1 cellular context compared by ENCODE assay signal in the genomic region with DNA sequence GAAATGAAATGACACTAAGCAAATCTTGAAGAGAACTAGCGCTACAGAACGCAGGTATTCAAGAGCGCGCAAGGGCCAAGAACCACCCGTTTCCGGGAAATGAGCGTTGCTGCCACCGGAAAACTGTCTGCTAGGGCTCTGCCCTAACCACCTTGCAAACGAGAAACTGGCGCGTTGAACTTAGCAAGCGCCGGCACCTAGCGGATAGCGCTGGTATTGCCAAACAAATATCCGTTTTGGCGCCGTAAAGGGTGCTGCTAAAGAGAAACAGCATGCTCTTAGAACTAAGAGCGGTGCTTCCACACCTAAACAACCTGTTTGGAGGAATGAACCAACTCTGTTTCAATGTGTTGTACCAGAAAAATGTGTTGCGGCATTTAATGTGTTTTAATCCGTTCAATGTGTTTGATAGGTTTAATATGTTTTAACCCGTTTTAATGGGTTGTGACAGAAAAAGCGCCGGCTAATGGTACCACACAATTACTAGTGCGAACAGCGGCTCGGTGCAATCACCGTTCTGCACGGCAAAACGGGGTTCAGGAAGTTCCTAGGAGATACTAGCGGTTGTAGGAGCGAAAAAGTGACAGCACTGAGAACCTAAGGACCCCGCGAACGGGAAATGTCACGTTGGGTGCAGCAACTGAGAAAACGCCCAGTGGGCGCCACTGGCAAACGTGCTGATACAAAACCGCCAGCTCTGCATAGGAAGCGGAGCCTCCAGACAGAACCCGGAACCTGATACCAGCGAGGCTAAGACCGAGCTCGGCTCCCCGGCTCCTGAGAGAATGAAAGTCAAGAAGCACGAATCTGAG.
TF ChIP-seq lines count a peak whose summit lies in the region.

Gene ANXA2R, minus strand, starts transcription at position 33 of the 812 bp plus-strand sequence. CDS start 273 bp downstream, outside the sequence.

TF ChIP-seq in K562, 482 proteins besides CTCF, POLR2A, EP300 and RAD21 (continued from another document and continues in another):
- TF ChIP-seq ETV5 (CRISPR knock-in tag; IDR thresholded peaks at IDR 0.05; ENCODE audit: low read depth) (peak; percentile 86), HCFC1 (IDR thresholded peaks at IDR 0.05; ENCODE audit: low read depth, low read length) (peak; percentile 54), HDAC3 (IDR thresholded peaks at IDR 0.05; ENCODE audit: borderline replicate concordance, partially characterized antibody) (peak; percentile 51), BDP1 (IDR thresholded peaks at IDR 0.05; ENCODE audit: insufficient read depth, insufficient read length) (no peak), ZNF274 (IDR thresholded peaks at IDR 0.05; ENCODE audit: borderline replicate concordance, low read depth, low read length) (no peak), ATF3 (IDR thresholded peaks at IDR 0.05) (no peak), ATF3 (CRISPR knock-in tag; conservative IDR thresholded peaks at IDR 0.05) (no peak), ZNF184 (CRISPR knock-in tag; IDR thresholded peaks at IDR 0.05) (no peak), SRF (CRISPR knock-in tag; IDR thresholded peaks at IDR 0.05) (peak in 1 of 2 experiments; percentile 5; a peak in 1 of 4 replicates), ZNF324 (CRISPR knock-in tag; IDR thresholded peaks at IDR 0.05) (no peak), ETV6 (IDR thresholded peaks at IDR 0.05; ENCODE audit: borderline replicate concordance in 1 of 2, low read depth in 2 of 2, low read length in 1 of 2) (peak; percentile 100), ETV6 (CRISPR knock-in tag; IDR thresholded peaks at IDR 0.05; ENCODE audit: borderline replicate concordance) (peak; percentile 76; the same call in 1 of the 2 replicates), HNRNPH1 (optimal IDR thresholded peaks at IDR 0.05; ENCODE audit: low read depth, low read length) (no peak), SREBF2 (CRISPR knock-in tag; IDR thresholded peaks at IDR 0.05) (no peak), POU5F1 (IDR thresholded peaks at IDR 0.05; ENCODE audit: borderline replicate concordance, low read depth, low read length, partially characterized antibody) (no peak), CHD2 (IDR thresholded peaks at IDR 0.05; ENCODE audit: low read depth, low read length) (0 out of 2 replicates have a peak, but pooled peaks have one; percentile 47), FIP1L1 (IDR thresholded peaks at IDR 0.05; ENCODE audit: low read depth, low read length, poor library complexity, severe bottlenecking) (no peak), FOXP1 (CRISPR knock-in tag; IDR thresholded peaks at IDR 0.05) (no peak), FOXK2 (conservative IDR thresholded peaks at IDR 0.05 in 1 of 2, IDR thresholded peaks at IDR 0.05 in 1 of 2; ENCODE audit: low read depth in 2 of 2) (peak; percentile 65 to 80; a peak in 3 of 4 replicates), MAZ (CRISPR knock-in tag; conservative IDR thresholded peaks at IDR 0.05 in 1 of 2, IDR thresholded peaks at IDR 0.05 in 1 of 2) (peak in 1 of 2 experiments; percentile 45; a peak in 2 of 4 replicates), ZNF140 (CRISPR knock-in tag; IDR thresholded peaks at IDR 0.05) (no peak), ZZZ3 (IDR thresholded peaks at IDR 0.05) (no peak), ZNF354B (CRISPR knock-in tag; IDR thresholded peaks at IDR 0.05) (no peak), RFX1 (IDR thresholded peaks at IDR 0.05) (no peak), TOE1 (IDR thresholded peaks at IDR 0.05; ENCODE audit: borderline replicate concordance) (peak; percentile 19; the same call in 1 of the 2 replicates), TOE1 (CRISPR knock-in tag; IDR thresholded peaks at IDR 0.05; ENCODE audit: borderline replicate concordance, low read depth) (no peak), BCL6 (CRISPR knock-in tag; IDR thresholded peaks at IDR 0.05) (no peak), ZNF584 (CRISPR knock-in tag; IDR thresholded peaks at IDR 0.05; ENCODE audit: low read depth) (no peak), SMAD1 (IDR thresholded peaks at IDR 0.05; ENCODE audit: low read depth, low read length, partially characterized antibody) (no peak), TEAD4 (IDR thresholded peaks at IDR 0.05; ENCODE audit: low read length) (0 out of 2 replicates have a peak, but pooled peaks have one; percentile 8), TEAD4 (CRISPR knock-in tag; IDR thresholded peaks at IDR 0.05; ENCODE audit: borderline replicate concordance) (no peak), CBFA2T3 (IDR thresholded peaks at IDR 0.05) (peak; percentile 27; the same call in 1 of the 2 replicates), PPARD (CRISPR knock-in tag; IDR thresholded peaks at IDR 0.05) (no peak), NFIC (IDR thresholded peaks at IDR 0.05) (0 out of 2 replicates have a peak, but pooled peaks have one; percentile 8), DEAF1 (CRISPR knock-in tag; IDR thresholded peaks at IDR 0.05) (peak; percentile 75), CREM (IDR thresholded peaks at IDR 0.05; ENCODE audit: low read depth) (peak; percentile 70), ELK1 (CRISPR knock-in tag; IDR thresholded peaks at IDR 0.05) (no peak), MITF (IDR thresholded peaks at IDR 0.05) (no peak), ELF1 (tag; IDR thresholded peaks at IDR 0.05) (peak; percentile 82), CBX8 (IDR thresholded peaks at IDR 0.05; ENCODE audit: borderline replicate concordance, extremely low read depth, low read depth, low read length, poor library complexity, severe bottlenecking) (no peak), ZFP1 (CRISPR knock-in tag; IDR thresholded peaks at IDR 0.05) (no peak), ZNF217 (CRISPR knock-in tag; IDR thresholded peaks at IDR 0.05) (no peak), NR2C2 (CRISPR knock-in tag; IDR thresholded peaks at IDR 0.05) (peak; percentile 36; the same call in 1 of the 2 replicates), NR2C2 (tag; IDR thresholded peaks at IDR 0.05) (no peak), CAMTA2 (CRISPR knock-in tag; conservative IDR thresholded peaks at IDR 0.05) (no peak), BRF1 (IDR thresholded peaks at IDR 0.05; ENCODE audit: borderline replicate concordance, extremely low read depth, insufficient read length) (no peak), RREB1 (CRISPR knock-in tag; IDR thresholded peaks at IDR 0.05) (no peak)
- TF ChIP-seq, protein P1, sequence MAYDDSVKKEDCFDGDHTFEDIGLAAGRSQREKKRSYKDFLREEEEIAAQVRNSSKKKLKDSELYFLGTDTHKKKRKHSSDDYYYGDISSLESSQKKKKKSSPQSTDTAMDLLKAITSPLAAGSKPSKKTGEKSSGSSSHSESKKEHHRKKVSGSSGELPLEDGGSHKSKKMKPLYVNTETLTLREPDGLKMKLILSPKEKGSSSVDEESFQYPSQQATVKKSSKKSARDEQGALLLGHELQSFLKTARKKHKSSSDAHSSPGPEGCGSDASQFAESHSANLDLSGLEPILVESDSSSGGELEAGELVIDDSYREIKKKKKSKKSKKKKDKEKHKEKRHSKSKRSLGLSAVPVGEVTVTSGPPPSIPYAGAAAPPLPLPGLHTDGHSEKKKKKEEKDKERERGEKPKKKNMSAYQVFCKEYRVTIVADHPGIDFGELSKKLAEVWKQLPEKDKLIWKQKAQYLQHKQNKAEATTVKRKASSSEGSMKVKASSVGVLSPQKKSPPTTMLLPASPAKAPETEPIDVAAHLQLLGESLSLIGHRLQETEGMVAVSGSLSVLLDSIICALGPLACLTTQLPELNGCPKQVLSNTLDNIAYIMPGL (CRISPR knock-in tag; IDR thresholded peaks at IDR 0.05) = no peak
- TF ChIP-seq, protein P2, sequence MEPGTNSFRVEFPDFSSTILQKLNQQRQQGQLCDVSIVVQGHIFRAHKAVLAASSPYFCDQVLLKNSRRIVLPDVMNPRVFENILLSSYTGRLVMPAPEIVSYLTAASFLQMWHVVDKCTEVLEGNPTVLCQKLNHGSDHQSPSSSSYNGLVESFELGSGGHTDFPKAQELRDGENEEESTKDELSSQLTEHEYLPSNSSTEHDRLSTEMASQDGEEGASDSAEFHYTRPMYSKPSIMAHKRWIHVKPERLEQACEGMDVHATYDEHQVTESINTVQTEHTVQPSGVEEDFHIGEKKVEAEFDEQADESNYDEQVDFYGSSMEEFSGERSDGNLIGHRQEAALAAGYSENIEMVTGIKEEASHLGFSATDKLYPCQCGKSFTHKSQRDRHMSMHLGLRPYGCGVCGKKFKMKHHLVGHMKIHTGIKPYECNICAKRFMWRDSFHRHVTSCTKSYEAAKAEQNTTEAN (CRISPR knock-in tag; IDR thresholded peaks at IDR 0.05) = 0 out of 2 replicates have a peak, but pooled peaks have one; percentile 64
- TF ChIP-seq, protein P3, sequence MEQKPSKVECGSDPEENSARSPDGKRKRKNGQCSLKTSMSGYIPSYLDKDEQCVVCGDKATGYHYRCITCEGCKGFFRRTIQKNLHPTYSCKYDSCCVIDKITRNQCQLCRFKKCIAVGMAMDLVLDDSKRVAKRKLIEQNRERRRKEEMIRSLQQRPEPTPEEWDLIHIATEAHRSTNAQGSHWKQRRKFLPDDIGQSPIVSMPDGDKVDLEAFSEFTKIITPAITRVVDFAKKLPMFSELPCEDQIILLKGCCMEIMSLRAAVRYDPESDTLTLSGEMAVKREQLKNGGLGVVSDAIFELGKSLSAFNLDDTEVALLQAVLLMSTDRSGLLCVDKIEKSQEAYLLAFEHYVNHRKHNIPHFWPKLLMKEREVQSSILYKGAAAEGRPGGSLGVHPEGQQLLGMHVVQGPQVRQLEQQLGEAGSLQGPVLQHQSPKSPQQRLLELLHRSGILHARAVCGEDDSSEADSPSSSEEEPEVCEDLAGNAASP (IDR thresholded peaks at IDR 0.05) = no peak
